Comparison of ENCODE assay signal across 9 cellular contexts in the genomic region with DNA sequence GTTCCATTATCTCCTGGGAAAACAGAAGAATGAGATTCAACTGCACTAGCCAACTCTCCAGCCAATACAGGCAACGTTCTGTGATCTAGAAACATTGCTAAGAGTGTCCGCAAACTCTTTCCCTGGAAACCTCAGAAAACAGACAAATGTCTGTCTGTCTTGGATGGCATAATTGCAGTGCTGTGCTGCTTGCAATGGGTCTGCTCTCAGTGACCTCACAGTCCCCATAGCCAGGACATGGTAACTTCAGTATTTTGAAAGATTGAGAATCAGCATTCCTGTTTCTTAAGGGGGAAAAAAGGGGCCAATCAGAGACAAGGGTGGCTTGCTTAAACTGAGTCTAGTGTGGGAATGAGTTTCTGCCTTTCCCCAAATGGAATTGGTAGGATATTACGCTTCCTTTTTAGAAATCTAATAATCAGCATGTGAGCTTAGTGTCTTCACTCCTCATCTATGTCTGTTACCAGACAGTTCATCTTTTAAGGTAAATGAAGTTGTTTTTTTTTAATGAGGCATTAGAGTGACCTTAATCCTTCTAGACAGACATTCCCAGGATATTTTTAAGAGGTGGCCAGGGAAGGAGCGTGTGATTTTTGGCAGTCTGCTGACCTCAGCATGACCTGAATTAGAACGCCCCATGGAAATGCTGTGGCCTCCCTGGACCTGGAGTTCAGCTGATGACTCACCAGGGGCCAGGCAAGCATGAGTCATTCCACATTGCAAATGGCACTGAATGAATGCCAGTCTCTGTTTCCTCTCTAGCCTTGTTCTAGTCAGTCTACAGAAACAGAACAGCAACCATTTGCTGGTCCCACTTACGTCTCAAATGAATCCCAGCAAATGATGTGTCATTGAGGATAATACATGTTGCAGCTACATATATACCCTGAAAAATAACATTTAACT.
DNase-seq lines count a peak whose midpoint lies in the region; ATAC-seq, FAIRE-seq and TF ChIP-seq lines count a peak whose summit lies in the region.
"Had no signal": no experiment of that assay in that cellular context is flagged by ENCODE, and none has a peak within 500 bp of the region (broad histone marks: within the 10 kb centered on the region; RNA-seq: fewer than 3 reads in every experiment).

No MANE protein-coding gene starts in this region.

- no peak overlapping the region for H3K27ac Mint-ChIP-seq in activated CD8-positive, alpha-beta T cell treated with anti-CD3 and anti-CD28 coated beads for 36 hours
- H3K27ac Mint-ChIP-seq in activated CD8-positive, alpha-beta T cell treated with anti-CD3 and anti-CD28 coated beads, Interleukin-2, amount 10 ng/mL, durations not matched to agents 7 days and 5 days: no peak overlapping the region

- POLR2A ChIA-PET in activated CD8-positive, alpha-beta T cell treated with anti-CD3 and anti-CD28 coated beads for 36 hours (lab: Charles Lee): no interaction called here
- POLR2A ChIA-PET in activated CD8-positive, alpha-beta T cell treated with anti-CD3 and anti-CD28 coated beads, Interleukin-2, amount 10 ng/mL, durations not matched to agents 7 days and 5 days (lab: Charles Lee): no interaction called here

- no peaks in the 10 kb centered on the region for H3K36me3 Mint-ChIP-seq in activated CD8-positive, alpha-beta T cell treated with anti-CD3 and anti-CD28 coated beads for 36 hours (ENCODE audit: low read depth)
- no peaks in the 10 kb centered on the region for H3K36me3 Mint-ChIP-seq in activated CD8-positive, alpha-beta T cell treated with anti-CD3 and anti-CD28 coated beads, Interleukin-2, amount 10 ng/mL, durations not matched to agents 7 days and 5 days (ENCODE audit: low read depth)

- intact Hi-C loops in activated CD8-positive, alpha-beta T cell treated with anti-CD3 and anti-CD28 coated beads for 36 hours (cut with micrococcal nuclease): no loop called here
- intact Hi-C loops in kidney (cut with DNase I): no loop called here

- no peaks in the 10 kb centered on the region for H3K27me3 Mint-ChIP-seq in activated CD8-positive, alpha-beta T cell treated with anti-CD3 and anti-CD28 coated beads for 36 hours
- H3K27me3 Mint-ChIP-seq in activated CD8-positive, alpha-beta T cell treated with anti-CD3 and anti-CD28 coated beads, Interleukin-2, amount 10 ng/mL, durations not matched to agents 7 days and 5 days (ENCODE audit: low read depth): no peaks in the 10 kb centered on the region

- H3K27ac ChIP-seq in caudate nucleus (ENCODE audit: low read depth, low read length): peak overlapping the region; percentile 18
- no peak overlapping the region for H3K27ac ChIP-seq in kidney (ENCODE audit: low read depth in 2 of 2, low read length in 2 of 2)

- TF ChIP-seq CTCF in activated CD8-positive, alpha-beta T cell treated with anti-CD3 and anti-CD28 coated beads for 36 hours (IDR thresholded peaks at IDR 0.05): no peak
- TF ChIP-seq CTCF in NB4 (IDR thresholded peaks at IDR 0.05; ENCODE audit: low read depth, low read length) (no peak), kidney (IDR thresholded peaks at IDR 0.05; ENCODE audit: borderline replicate concordance, extremely low read depth, insufficient read depth) (no peak)

- peak; percentile 50 for DNase-seq in activated CD8-positive, alpha-beta T cell treated with anti-CD3 and anti-CD28 coated beads for 36 hours
- DNase-seq in activated CD8-positive, alpha-beta T cell treated with anti-CD3 and anti-CD28 coated beads, Interleukin-2, amount 10 ng/mL, durations not matched to agents 7 days and 5 days: no peak
- peak; percentile 65 for DNase-seq in NB4 (ENCODE audit: low read depth)
- DNase-seq in caudate nucleus (lab: John Stamatoyannopoulos, UW): peak in 55 of 61 donors; percentile 6 to 77 (median 39)
- peak; percentile 80 for DNase-seq in kidney
- peak in 2 of 3 donors; percentile 5 to 8 for DNase-seq in stimulated activated CD4-positive, alpha-beta T cell treated with anti-CD3 and anti-CD28 coated beads, TNF-alpha, amount 100 ng/mL, for 48 hours (ENCODE audit: low read depth in 3 of 3)
- DNase-seq in NCI-H2029 (lab: John Stamatoyannopoulos, UW): no peak

- ATAC-seq in activated CD8-positive, alpha-beta T cell treated with anti-CD3 and anti-CD28 coated beads for 36 hours: peak; percentile 66
- ATAC-seq in activated CD8-positive, alpha-beta T cell treated with anti-CD3 and anti-CD28 coated beads, Interleukin-2, amount 10 ng/mL, durations not matched to agents 7 days and 5 days: no peak
- no peak for ATAC-seq in GM21737 (IDR thresholded peaks at IDR 0.05; ENCODE audit: unreplicated experiment)

- H3K4me1 ChIP-seq in kidney (ENCODE audit: control insufficient read depth in 1 of 2, insufficient read depth in 1 of 2, low read depth in 1 of 2, low read length in 2 of 2): no peaks in the 10 kb centered on the region

- H3K9me3 Mint-ChIP-seq in activated CD8-positive, alpha-beta T cell treated with anti-CD3 and anti-CD28 coated beads for 36 hours: no peaks in the 10 kb centered on the region
- no peaks in the 10 kb centered on the region for H3K9me3 Mint-ChIP-seq in activated CD8-positive, alpha-beta T cell treated with anti-CD3 and anti-CD28 coated beads, Interleukin-2, amount 10 ng/mL, durations not matched to agents 7 days and 5 days (ENCODE audit: insufficient read depth)

- CTCF ChIA-PET in activated CD8-positive, alpha-beta T cell treated with anti-CD3 and anti-CD28 coated beads for 36 hours (lab: Charles Lee): no interaction called here
- CTCF ChIA-PET in activated CD8-positive, alpha-beta T cell treated with anti-CD3 and anti-CD28 coated beads, Interleukin-2, amount 10 ng/mL, durations not matched to agents 7 days and 5 days (lab: Charles Lee): no interaction called here

- no peak for TF ChIP-seq POLR2A in NB4 (IDR thresholded peaks at IDR 0.05; ENCODE audit: extremely low read depth, insufficient read length)

- no peaks in the 10 kb centered on the region for H3K9me3 ChIP-seq in kidney (ENCODE audit: control insufficient read depth in 1 of 2, low read length in 2 of 2)

- FAIRE-seq in kidney (lab: Jason Lieb, UNC): no peak
- FAIRE-seq: G401.6 had no signal

- H3K4me1 Mint-ChIP-seq in activated CD8-positive, alpha-beta T cell treated with anti-CD3 and anti-CD28 coated beads for 36 hours (ENCODE audit: low read depth): peaks cover 4% of the 10 kb centered on the region
- no peaks in the 10 kb centered on the region for H3K4me1 Mint-ChIP-seq in activated CD8-positive, alpha-beta T cell treated with anti-CD3 and anti-CD28 coated beads, Interleukin-2, amount 10 ng/mL, durations not matched to agents 7 days and 5 days (ENCODE audit: low read depth)

- H3K36me3 ChIP-seq in kidney (ENCODE audit: control insufficient read depth in 1 of 2, insufficient read depth in 2 of 2, low read length in 2 of 2): no peaks in the 10 kb centered on the region

- H3K9ac ChIP-seq in kidney (ENCODE audit: low read length in 2 of 2): no peak overlapping the region

- H3K4me3 Mint-ChIP-seq in activated CD8-positive, alpha-beta T cell treated with anti-CD3 and anti-CD28 coated beads for 36 hours: no peak overlapping the region
- H3K4me3 Mint-ChIP-seq in activated CD8-positive, alpha-beta T cell treated with anti-CD3 and anti-CD28 coated beads, Interleukin-2, amount 10 ng/mL, durations not matched to agents 7 days and 5 days: no peak overlapping the region

- H3K4me3 ChIP-seq in NB4 (ENCODE audit: low read depth, low read length) (no peak overlapping the region), kidney (ENCODE audit: low read length in 2 of 2) (no peak overlapping the region)

Comparison
In these comparisons a context has a peak if more than half of its experiments do, and no peak if none do; other contexts are left out.
1. DNase-seq: peak in activated CD8-positive, alpha-beta T cell treated with anti-CD3 and anti-CD28 coated beads for 36 hours (single experiment), NB4 (single experiment), caudate nucleus (55 of 61), kidney (single experiment) and stimulated activated CD4-positive, alpha-beta T cell treated with anti-CD3 and anti-CD28 coated beads, TNF-alpha, amount 100 ng/mL, for 48 hours (2 of 3); none in activated CD8-positive, alpha-beta T cell treated with anti-CD3 and anti-CD28 coated beads, Interleukin-2, amount 10 ng/mL, durations not matched to agents 7 days and 5 days (single experiment) and NCI-H2029 (single experiment).